ENCODE assay signal across 15 cellular contexts in the genomic region with DNA sequence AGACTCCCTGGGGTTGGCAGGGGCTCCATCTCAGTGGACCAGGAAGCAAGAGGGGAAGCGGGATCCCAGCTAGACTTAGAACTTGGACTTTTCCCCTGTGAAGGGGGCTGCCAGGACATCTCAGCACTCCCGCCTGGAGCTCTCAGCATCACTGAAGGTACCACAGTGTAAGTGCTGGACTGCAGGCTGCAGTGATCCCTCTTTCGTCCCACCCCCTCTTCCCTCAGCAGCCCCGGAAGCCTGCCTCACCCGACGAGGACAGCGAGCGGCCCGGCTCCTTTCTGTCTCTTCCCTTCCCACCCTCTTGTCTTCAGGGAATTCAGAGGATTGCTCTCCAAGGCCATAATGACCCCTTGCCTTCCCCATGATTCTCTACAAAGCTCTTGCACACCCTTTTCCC.
"Had no signal": no experiment of that assay in that cellular context is flagged by ENCODE, and none has a peak within 500 bp of the region (broad histone marks: within the 10 kb centered on the region; RNA-seq: fewer than 3 reads in every experiment).

No MANE protein-coding gene starts in this region.

- H3K9me3 ChIP-seq: adrenal gland, breast epithelium, prostate gland, stomach, thoracic aorta had no signal

- H3K36me3 ChIP-seq: adrenal gland, breast epithelium, prostate gland, stomach, thoracic aorta had no signal

- H3K4me1 ChIP-seq: breast epithelium, prostate gland had no signal

- DNase-seq: activated CD4-positive, alpha-beta T cell treated with anti-CD3 and anti-CD28 coated beads, Interleukin-2, amount 50 U/mL, for 4 hours; activated gamma-delta T cell treated with Interleukin-2 at 50 U/mL for 16 hours; effector CD8-positive, alpha-beta T cell; midbrain; stimulated activated CD4-positive, alpha-beta T cell treated with anti-CD3 and anti-CD28 coated beads, Interleukin-4, amount 100 ng/mL, for 24 hours; SW 1271 had no signal

- ATAC-seq: activated naive CD4-positive, alpha-beta T cell treated with anti-CD3 and anti-CD28 coated beads, Interleukin-2, amount 50 U/mL, for 72 hours; esophagus mucosa; left colon; stimulated activated effector memory CD8-positive, alpha-beta T cell treated with anti-CD3 and anti-CD28 coated beads, Interleukin-12 subunit alpha, Interleukin-12 subunit beta, amount 100 ng/mL, for 72 hours had no signal

- H3K4me3 ChIP-seq: adrenal gland, breast epithelium, prostate gland, stomach, thoracic aorta had no signal

- H3K27me3 ChIP-seq: adrenal gland, breast epithelium, stomach had no signal

- H3K27ac ChIP-seq: adrenal gland, thoracic aorta had no signal
